8 cellular contexts compared by ENCODE assay signal in genomic region chr2:238426568-238427434, GRCh38. TPM values are rescaled to one million over a fixed set of nuclear protein-coding genes. Genes with fewer than 3 reads are reported as not detected.
DNase-seq lines count a peak whose midpoint lies in the region; ATAC-seq and TF ChIP-seq lines count a peak whose summit lies in the region.

ASB1 (plus strand) TSS chr2:238426927; CDS start chr2:238427071, 144 bp downstream.

- H3K4me1 ChIP-seq in right cardiac atrium (ENCODE audit: control insufficient read depth, insufficient read depth, low read length), result peaks cover 7% of the 10 kb centered on the region

- intact Hi-C loops in right cardiac atrium (cut with DNase I), result no loop called here

- TF ChIP-seq CTCF in GM12865 (IDR thresholded peaks at IDR 0.05; ENCODE audit: insufficient read depth, low read depth, low read length, missing control alignments) (no peak), HFF-Myc (IDR thresholded peaks at IDR 0.05; ENCODE audit: low read depth, low read length, missing control alignments) (no peak)

- H3K36me3 Mint-ChIP-seq in T-helper 17 cell (ENCODE audit: low read depth), result peaks cover 3% of the 10 kb centered on the region

- H3K4me3 ChIP-seq in GM12865 (ENCODE audit: low read depth, low read length), result peak within 1 kb of the TSS; percentile 95
- peak within 1 kb of the TSS; percentile 91 for H3K4me3 ChIP-seq in HFF-Myc (replicated peaks; ENCODE audit: low read depth, low read length)
- H3K4me3 ChIP-seq in right cardiac atrium (ENCODE audit: low read length), result peak within 1 kb of the TSS; percentile 75

- peak within 1 kb of the TSS; percentile 92 for H3K27ac ChIP-seq in right cardiac atrium (ENCODE audit: low read length)

- H3K9me3 ChIP-seq in T-helper 17 cell (ENCODE audit: control insufficient read depth, low read length, poor library complexity, severe bottlenecking) (no peaks in the 10 kb centered on the region), right cardiac atrium (ENCODE audit: control insufficient read depth, low read length) (no peaks in the 10 kb centered on the region)

- H3K4me1 Mint-ChIP-seq in T-helper 17 cell, result peaks cover 37% of the 10 kb centered on the region

- peak; percentile 88 for DNase-seq in GM12865 (ENCODE audit: low read depth)
- no peak for DNase-seq in HFF-Myc (ENCODE audit: extremely low read depth, low read depth)
- DNase-seq in MV-4-11 (lab: John Stamatoyannopoulos, UW), result peak; percentile 83
- peak; percentile 55 to 69 (median 64) for DNase-seq in T-helper 17 cell
- DNase-seq in amygdala (lab: John Stamatoyannopoulos, UW), result peak in 52 of 56 donors; percentile 10 to 90 (median 56)
- DNase-seq in right cardiac atrium, result peak; percentile 81 to 92 (median 90)
- peak; percentile 64 for DNase-seq in renal cortical epithelial cell (ENCODE audit: low read depth)
- DNase-seq in cerebellar nuclear complex (lab: John Stamatoyannopoulos, UW), result no peak

- ATAC-seq in T-helper 17 cell (peak; percentile 80), right cardiac atrium (peak; percentile 88 to 90)

- under 1% methylated on average over 104 of the region's 104 CpGs for WGBS in right cardiac atrium

- peak within 1 kb of the TSS; percentile 67 for H3K27ac Mint-ChIP-seq in T-helper 17 cell

- no peaks in the 10 kb centered on the region for H3K27me3 Mint-ChIP-seq in T-helper 17 cell

- no peaks in the 10 kb centered on the region for H3K27me3 ChIP-seq in right cardiac atrium (ENCODE audit: control insufficient read depth, insufficient read depth)

- peak within 1 kb of the TSS; percentile 89 for H3K4me3 Mint-ChIP-seq in T-helper 17 cell

RNA-seq across cellular contexts. Expression of gene ASB1, which starts in this region (rescaled TPM):
- total RNA-seq in T-helper 17 cell (10 to 100 TPM; 11.9 to 14.3 TPM), right cardiac atrium (10 to 100 TPM; 49.6 to 74.8 (median 68.5) TPM), renal cortical epithelial cell (22.1 and 32.0 TPM in 2 replicates)
- 46.0 TPM for polyA plus RNA-seq in right cardiac atrium

Comparison
In these comparisons a context has a peak if more than half of its experiments do, and no peak if none do; other contexts are left out.
1. DNase-seq: peak in GM12865 (single experiment), MV-4-11 (single experiment), T-helper 17 cell (3 of 3), amygdala (52 of 56), right cardiac atrium (3 of 3) and renal cortical epithelial cell (single experiment); none in HFF-Myc (single experiment) and cerebellar nuclear complex (0 of 2).
2. Peak in every context shown above with its lines, with median percentiles within 50 percentile points of each other: H3K4me3 ChIP-seq.